ENCODE assay signal across 8 cellular contexts in genomic region chr1:197200468-197200899, GRCh38. TPM values are rescaled to one million over a fixed set of nuclear protein-coding genes. Genes with fewer than 3 reads are reported as not detected.
DNase-seq lines count a peak whose midpoint lies in the region; ATAC-seq lines count a peak whose summit lies in the region.

No MANE protein-coding gene starts in this region.

- H3K4me3 ChIP-seq in HUES6 (ENCODE audit: low read depth, low read length), result peak overlapping the region; percentile 90

- peak overlapping the region; percentile 91 for H3K27ac Mint-ChIP-seq in activated T-helper 2 cell treated with anti-CD3 and anti-CD28 coated beads, Interferon-gamma antibody, Interleukin-2, Interleukin-4, amounts not matched to agents 10 μg/mL and 5 μg/mL and 100 μg/mL, durations not matched to agents 14 hours and 24 hours and 36 hours

- peak; percentile 11 for ATAC-seq in Right ventricle myocardium superior (ENCODE audit: poor library complexity)

- DNase-seq in DMS153 treated with DMSO at 0.1 percent for 48 hours (lab: John Stamatoyannopoulos, UW; ENCODE audit: unreplicated experiment) (peak; percentile 68), DMS153 (lab: John Stamatoyannopoulos, UW) (no peak), Right ventricle myocardium superior (no peak), renal cortical epithelial cell (ENCODE audit: low read depth) (peak; percentile 25), amniotic stem cell (lab: John Stamatoyannopoulos, UW) (no peak), iPS-NIHi11 (ENCODE audit: low spot score) (no peak)
- DNase-seq in activated T-helper 2 cell treated with anti-CD3 and anti-CD28 coated beads, Interferon-gamma antibody, Interleukin-2, Interleukin-4, amounts not matched to agents 10 μg/mL and 5 μg/mL and 100 μg/mL, durations not matched to agents 14 hours and 24 hours and 36 hours (ENCODE audit: low spot score), result no peak

- no peaks in the 10 kb centered on the region for H3K9me3 Mint-ChIP-seq in activated T-helper 2 cell treated with anti-CD3 and anti-CD28 coated beads, Interferon-gamma antibody, Interleukin-2, Interleukin-4, amounts not matched to agents 10 μg/mL and 5 μg/mL and 100 μg/mL, durations not matched to agents 14 hours and 24 hours and 36 hours

- H3K9me3 ChIP-seq in HUES6 (ENCODE audit: control insufficient read depth, insufficient read depth, low read depth, low read length), result no peaks in the 10 kb centered on the region

- H3K27me3 ChIP-seq in HUES6 (ENCODE audit: control insufficient read depth, insufficient read depth, low read length), result no peaks in the 10 kb centered on the region

- H3K4me1 Mint-ChIP-seq in activated T-helper 2 cell treated with anti-CD3 and anti-CD28 coated beads, Interferon-gamma antibody, Interleukin-2, Interleukin-4, amounts not matched to agents 10 μg/mL and 5 μg/mL and 100 μg/mL, durations not matched to agents 14 hours and 24 hours and 36 hours (ENCODE audit: low read depth), result peaks cover 59% of the 10 kb centered on the region

- H3K36me3 Mint-ChIP-seq in activated T-helper 2 cell treated with anti-CD3 and anti-CD28 coated beads, Interferon-gamma antibody, Interleukin-2, Interleukin-4, amounts not matched to agents 10 μg/mL and 5 μg/mL and 100 μg/mL, durations not matched to agents 14 hours and 24 hours and 36 hours (ENCODE audit: low read depth), result peaks cover 22% of the 10 kb centered on the region

- H3K27me3 Mint-ChIP-seq in activated T-helper 2 cell treated with anti-CD3 and anti-CD28 coated beads, Interferon-gamma antibody, Interleukin-2, Interleukin-4, amounts not matched to agents 10 μg/mL and 5 μg/mL and 100 μg/mL, durations not matched to agents 14 hours and 24 hours and 36 hours (ENCODE audit: low read depth), result no peaks in the 10 kb centered on the region

- intact Hi-C loops in activated T-helper 2 cell treated with anti-CD3 and anti-CD28 coated beads, Interferon-gamma antibody, Interleukin-2, Interleukin-4, amounts not matched to agents 10 μg/mL and 5 μg/mL and 100 μg/mL, durations not matched to agents 14 hours and 24 hours and 36 hours (cut with micrococcal nuclease), result no loop called here
- intact Hi-C loops in Right ventricle myocardium superior (cut with DNase I), result no loop called here

- peak overlapping the region; percentile 91 for H3K4me3 Mint-ChIP-seq in activated T-helper 2 cell treated with anti-CD3 and anti-CD28 coated beads, Interferon-gamma antibody, Interleukin-2, Interleukin-4, amounts not matched to agents 10 μg/mL and 5 μg/mL and 100 μg/mL, durations not matched to agents 14 hours and 24 hours and 36 hours (ENCODE audit: low read depth)

- no peaks in the 10 kb centered on the region for H3K36me3 ChIP-seq in HUES6 (ENCODE audit: control insufficient read depth, insufficient read depth, low read length)

- peak overlapping the region; percentile 84 for H3K9ac ChIP-seq in HUES6 (ENCODE audit: low read length)

- H3K4me1 ChIP-seq in HUES6 (ENCODE audit: control insufficient read depth, insufficient read depth, low read length), result peaks cover 17% of the 10 kb centered on the region

- H3K27ac ChIP-seq in HUES6 (ENCODE audit: low read depth, low read length), result peak overlapping the region; percentile 60; the same call in 1 of the 2 replicates

RNA-seq across cellular contexts. Expression of gene ZBTB41, which starts 0.6 kb away (rescaled TPM):
- total RNA-seq in activated T-helper 2 cell treated with anti-CD3 and anti-CD28 coated beads, Interferon-gamma antibody, Interleukin-2, Interleukin-4, amounts not matched to agents 10 μg/mL and 5 μg/mL and 100 μg/mL, durations not matched to agents 14 hours and 24 hours and 36 hours, result 5.1 and 5.4 TPM in 2 replicates
- 8.0 TPM for total RNA-seq in Right ventricle myocardium superior
- total RNA-seq in renal cortical epithelial cell, result 16.8 and 18.9 TPM in 2 replicates

RNA-seq across cellular contexts. Expression of gene ASPM, which starts 54.0 kb away (rescaled TPM):
- 43.0 and 43.6 TPM in 2 replicates for total RNA-seq in activated T-helper 2 cell treated with anti-CD3 and anti-CD28 coated beads, Interferon-gamma antibody, Interleukin-2, Interleukin-4, amounts not matched to agents 10 μg/mL and 5 μg/mL and 100 μg/mL, durations not matched to agents 14 hours and 24 hours and 36 hours
- total RNA-seq in Right ventricle myocardium superior, result 0.40 TPM
- total RNA-seq in renal cortical epithelial cell, result 2.5 and 12.3 TPM in 2 replicates

Comparison
In these comparisons a context has a peak if more than half of its experiments do, and no peak if none do; other contexts are left out.
1. DNase-seq: peak in DMS153 treated with DMSO at 0.1 percent for 48 hours (single experiment) and renal cortical epithelial cell (single experiment); none in DMS153 (single experiment), activated T-helper 2 cell treated with anti-CD3 and anti-CD28 coated beads, Interferon-gamma antibody, Interleukin-2, Interleukin-4, amounts not matched to agents 10 μg/mL and 5 μg/mL and 100 μg/mL, durations not matched to agents 14 hours and 24 hours and 36 hours (single experiment), Right ventricle myocardium superior (single experiment), amniotic stem cell (single experiment) and iPS-NIHi11 (single experiment).